ENCODE assay signal across 3 cellular contexts in the genomic region with DNA sequence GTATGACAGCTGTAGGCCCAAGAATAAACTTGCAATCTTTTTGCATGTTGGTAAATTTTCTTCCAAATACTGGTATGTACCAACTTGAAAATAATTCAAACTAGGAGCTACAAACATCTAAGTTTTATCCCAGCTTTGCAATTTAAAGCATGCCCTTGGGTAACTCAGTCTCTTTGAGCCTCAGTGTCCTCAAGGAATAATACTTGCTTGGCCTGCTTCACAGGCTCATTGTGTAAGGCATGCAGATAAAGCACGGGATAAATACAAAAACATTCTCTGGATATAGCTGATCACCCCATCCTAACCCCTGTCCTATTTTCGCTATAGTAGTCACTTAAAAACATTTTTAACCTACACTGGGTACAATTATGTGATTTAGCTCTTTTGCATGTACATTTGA.
"Had no signal": no experiment of that assay in that cellular context is flagged by ENCODE, and none has a peak within 500 bp of the region (broad histone marks: within the 10 kb centered on the region; RNA-seq: fewer than 3 reads in every experiment).

No MANE protein-coding gene starts in this region.

- ATAC-seq: GM12878 had no signal

- H3K4me3 ChIP-seq: GM12878 had no signal

- DNase-seq: GDM1, GF-D8 had no signal
